In the genomic region with DNA sequence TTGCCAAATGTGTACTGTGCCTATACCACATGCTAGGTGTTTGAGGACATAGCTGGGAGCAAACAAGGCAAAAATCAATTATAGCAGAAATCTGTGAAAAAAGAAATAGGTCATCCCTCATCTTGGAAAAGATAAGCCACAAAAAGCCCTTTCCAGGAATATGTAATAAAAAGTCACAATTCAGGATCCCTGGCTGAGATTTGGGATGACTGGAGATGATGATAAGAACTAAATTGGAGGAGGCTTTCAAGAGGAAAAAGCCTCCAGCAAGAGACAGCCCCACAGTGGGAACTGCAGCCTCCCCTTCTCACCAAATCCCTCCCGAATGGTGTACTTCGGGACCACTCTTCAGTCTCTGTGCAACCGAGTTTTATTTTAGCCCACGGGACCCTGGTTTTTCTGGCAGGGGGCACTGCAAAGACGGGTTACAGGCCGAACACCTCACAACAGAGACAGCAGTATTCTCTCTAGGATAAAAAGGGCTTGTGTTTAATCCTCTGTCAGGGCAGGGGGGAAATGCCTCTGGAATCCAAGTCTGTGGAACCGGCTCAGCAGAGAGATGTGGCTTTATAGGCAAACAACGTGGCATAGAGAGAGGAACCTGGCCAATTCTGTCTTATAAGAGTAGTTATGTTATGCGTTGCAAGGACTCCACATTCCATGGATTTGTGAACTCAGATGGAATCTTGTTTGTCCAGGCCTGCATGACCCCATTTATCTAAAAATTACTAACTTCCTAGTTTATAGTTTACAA, we compare ENCODE assay signal across 8 cellular contexts. TPM values are rescaled to one million over a fixed set of nuclear protein-coding genes. Genes with fewer than 3 reads are reported as not detected.
A peak's percentile ranks its signal among the peaks of the same experiment; 100 is the strongest.
DNase-seq lines count a peak whose midpoint lies in the region; TF ChIP-seq lines count a peak whose summit lies in the region.

No MANE protein-coding gene starts in this region.

- TF ChIP-seq CTCF in brain (conservative IDR thresholded peaks at IDR 0.05) (no peak), stomach (IDR thresholded peaks at IDR 0.05) (no peak)

- peaks cover 8% of the 10 kb centered on the region for H3K36me3 Mint-ChIP-seq in brain

- TF ChIP-seq POLR2A in stomach (IDR thresholded peaks at IDR 0.05) = no peak

- H3K27ac ChIP-seq in stomach = peak overlapping the region; percentile 28 to 91 (median 90)

- peak overlapping the region; percentile 88 to 93 (median 91) for H3K4me3 Mint-ChIP-seq in brain

- H3K36me3 ChIP-seq in stomach = no peaks in the 10 kb centered on the region

- WGBS in stomach, 5 donors = 14 to 39% (median 28%) methylated on average over 9 of the region's 9 CpGs

- peaks cover 4% of the 10 kb centered on the region for H3K27me3 Mint-ChIP-seq in brain

- intact Hi-C loops in stomach (cut with DNase I; ENCODE audit: low total_unique reads) = no loop called here

- H3K27me3 ChIP-seq in stomach = no peaks in the 10 kb centered on the region

- H3K27ac Mint-ChIP-seq in brain = peak overlapping the region; percentile 63 to 98 (median 96)

- peaks cover 14 to 48% (median 36%) of the 10 kb centered on the region in 4 donors for H3K4me1 ChIP-seq in stomach

- H3K9me3 Mint-ChIP-seq in brain = peaks cover 0 to 8% (median 0%) of the 10 kb centered on the region in 5 experiments

- TF ChIP-seq EP300 in stomach (IDR thresholded peaks at IDR 0.05) = no peak

- peak overlapping the region; percentile 40 to 52 (median 46) for H3K4me3 ChIP-seq in stomach

- no peaks in the 10 kb centered on the region for H3K9me3 ChIP-seq in stomach

- H3K4me1 Mint-ChIP-seq in brain = peaks cover 70% of the 10 kb centered on the region

- DNase-seq in M059J (ENCODE audit: low read depth) = peak; percentile 61
- peak; percentile 52 for DNase-seq in left kidney (ENCODE audit: low read depth, low spot score)
- DNase-seq in stomach = peak; percentile 44
- no peak for DNase-seq in activated CD4-positive, alpha-beta T cell treated with anti-CD3 and anti-CD28 coated beads for 1 hour
- no peak for DNase-seq in SKM-1 (lab: John Stamatoyannopoulos, UW; ENCODE audit: unreplicated experiment)
- DNase-seq in NCI-H1930 (lab: John Stamatoyannopoulos, UW) = no peak
- DNase-seq in CD1c-positive myeloid dendritic cell (ENCODE audit: extremely low spot score) = no peak

RNA-seq across cellular contexts. Expression of a gene that starts 1.2 kb away (rescaled TPM):
- total RNA-seq in M059J (2014; rRNA removed; shearing (Covaris generic)) = 10.0 and 18.1 TPM in 2 replicates
- polyA plus RNA-seq in brain (ENCODE audit: insufficient read depth, low read depth, low replicate concordance) (8.8 TPM), stomach (10 to 100 TPM; 21.0 to 60.2 (median 45.5) TPM)
- total RNA-seq in stomach = 10 to 100 TPM in 3 of 5 donors, under 1 TPM in 2; 0.58 to 42.3 (median 17.4) TPM

Comparison
In these comparisons a context has a peak if more than half of its experiments do, and no peak if none do; other contexts are left out.
1. DNase-seq: peak in M059J (single experiment), left kidney (single experiment) and stomach (single experiment); none in activated CD4-positive, alpha-beta T cell treated with anti-CD3 and anti-CD28 coated beads for 1 hour (single experiment), SKM-1 (single experiment), NCI-H1930 (0 of 2) and CD1c-positive myeloid dendritic cell (single experiment).